Comparison of ENCODE assay signal across 8 cellular contexts in the genomic region with DNA sequence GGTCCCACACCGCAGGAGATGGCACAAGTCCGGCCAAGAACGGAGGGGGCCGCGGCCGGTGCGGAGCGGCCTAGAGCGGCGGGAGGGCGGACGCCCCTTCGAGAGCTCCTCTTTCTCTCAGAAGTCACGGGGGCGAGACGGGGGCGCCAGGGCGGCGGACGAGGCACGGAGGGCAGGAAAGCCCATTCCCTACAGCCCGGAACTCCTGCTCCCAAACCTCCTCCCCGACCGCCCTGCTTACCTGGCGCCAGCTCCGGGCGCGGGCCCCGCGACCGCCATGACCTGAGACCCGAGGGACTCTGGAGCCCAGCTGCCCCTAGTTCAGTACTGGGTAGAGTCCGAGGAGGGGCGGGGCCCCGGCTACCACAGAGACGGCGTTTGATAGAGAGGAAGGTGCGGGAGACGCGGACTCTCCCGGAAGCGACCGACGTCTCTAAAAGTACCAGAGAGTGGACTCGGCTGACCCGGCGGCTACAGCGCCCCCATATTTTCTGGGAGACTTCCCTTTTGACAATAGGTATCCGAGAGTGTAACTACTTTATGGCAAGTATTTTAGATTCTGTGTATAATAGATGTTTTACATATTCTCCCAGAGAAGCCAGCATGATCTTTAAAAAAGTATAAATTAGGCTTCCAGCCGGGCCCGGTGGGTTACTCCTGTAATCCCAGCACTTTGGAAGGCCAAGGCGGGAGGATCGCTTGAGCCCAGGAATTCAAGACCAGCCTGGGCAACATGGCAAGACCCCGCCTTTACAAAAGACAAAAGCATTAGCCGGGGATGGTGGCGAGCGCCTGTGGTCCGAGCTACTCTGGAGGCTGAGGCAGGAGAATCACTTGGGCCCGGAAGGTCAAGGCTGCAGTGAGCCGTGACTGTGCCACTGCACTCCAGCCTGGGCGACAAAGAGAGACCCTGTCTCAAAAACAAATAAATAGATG. TPM values are rescaled to one million over a fixed set of nuclear protein-coding genes. Genes with fewer than 3 reads are reported as not detected.
DNase-seq lines count a peak whose midpoint lies in the region; ATAC-seq and TF ChIP-seq lines count a peak whose summit lies in the region.

Gene ABCD4, minus strand, starts transcription at position 301 of the 936 bp plus-strand sequence. Its CDS starts 22 bp downstream, at position 279.

- H3K27me3 ChIP-seq in BE2C: no peaks in the 10 kb centered on the region

- peak within 1 kb of the TSS; percentile 96 for H3K4me3 Mint-ChIP-seq in chondrocyte (ENCODE audit: unreplicated experiment)

- H3K9me3 Mint-ChIP-seq in chondrocyte (ENCODE audit: low read depth): no peaks in the 10 kb centered on the region

- DNase-seq in BE2C: peak; percentile 95
- DNase-seq in NCI-H460 (ENCODE audit: extremely low read depth, low read depth): peak; percentile 93
- peak; percentile 80 to 82 for DNase-seq in activated CD4-positive, alpha-beta T cell treated with anti-CD3 and anti-CD28 coated beads for 24 hours (ENCODE audit: low read depth in 2 of 2)
- DNase-seq in chondrocyte (ENCODE audit: low spot score): peak; percentile 96
- peak; percentile 94 for DNase-seq in kidney tubule cell (ENCODE audit: low spot score)
- peak; percentile 61 to 85 (median 72) for DNase-seq in stimulated activated CD4-positive, alpha-beta T cell treated with anti-CD3 and anti-CD28 coated beads, Interleukin-1b, Interleukin-23, amount 100 ng/mL, for 24 hours (ENCODE audit: low read depth in 4 of 4, low spot score in 1 of 4)

- H3K36me3 ChIP-seq in BE2C: peaks cover 10% of the 10 kb centered on the region

- H3K4me1 Mint-ChIP-seq in chondrocyte (ENCODE audit: low read depth): peaks cover 28% of the 10 kb centered on the region

- no peaks in the 10 kb centered on the region for H3K9me3 ChIP-seq in BE2C

- H3K4me1 ChIP-seq in BE2C: no peaks in the 10 kb centered on the region

- no peaks in the 10 kb centered on the region for H3K27me3 Mint-ChIP-seq in chondrocyte (ENCODE audit: low read depth)

- ATAC-seq in HG03432 (IDR thresholded peaks at IDR 0.05; ENCODE audit: unreplicated experiment): peak; percentile 98

- H3K4me3 ChIP-seq in BE2C (ENCODE audit: low read depth, low read length): peak within 1 kb of the TSS; percentile 83

- H3K27ac Mint-ChIP-seq in chondrocyte (ENCODE audit: unreplicated experiment): peak within 1 kb of the TSS; percentile 90

- peak; percentile 92 for TF ChIP-seq POLR2A in GM19099 (IDR thresholded peaks at IDR 0.05; ENCODE audit: extremely low read depth, insufficient read length, low read depth)

- TF ChIP-seq CTCF in BE2C (IDR thresholded peaks at IDR 0.05; ENCODE audit: low read depth, low read length) (peak; percentile 50), chondrocyte (IDR thresholded peaks at IDR 0.05) (peak; percentile 80)

- peaks cover 13% of the 10 kb centered on the region for H3K36me3 Mint-ChIP-seq in chondrocyte (ENCODE audit: low read depth)

RNA-seq across cellular contexts. Expression of gene ABCD4, which starts in this region (rescaled TPM):
- 59.7 TPM for polyA plus RNA-seq in BE2C (2012; ENCODE audit: insufficient read depth, insufficient read length, low read depth)
- 24.7 and 26.2 TPM in 2 replicates for total RNA-seq in NCI-H460 (2014; rRNA removed; shearing (Covaris generic))
- polyA plus RNA-seq in NCI-H460 (2014; cell fraction: nucleus; rRNA removed): 88.9 and 179 TPM in 2 replicates
- total RNA-seq in chondrocyte: 31.0 to 40.9 TPM (median 34.7 TPM) in 3 replicates

Comparison
In these comparisons a context has a peak if more than half of its experiments do, and no peak if none do; other contexts are left out.
1. Peak in every context shown above with its lines: DNase-seq, ATAC-seq and H3K4me3 ChIP-seq.